Comparison of ENCODE assay signal across 12 cellular contexts in the genomic region with DNA sequence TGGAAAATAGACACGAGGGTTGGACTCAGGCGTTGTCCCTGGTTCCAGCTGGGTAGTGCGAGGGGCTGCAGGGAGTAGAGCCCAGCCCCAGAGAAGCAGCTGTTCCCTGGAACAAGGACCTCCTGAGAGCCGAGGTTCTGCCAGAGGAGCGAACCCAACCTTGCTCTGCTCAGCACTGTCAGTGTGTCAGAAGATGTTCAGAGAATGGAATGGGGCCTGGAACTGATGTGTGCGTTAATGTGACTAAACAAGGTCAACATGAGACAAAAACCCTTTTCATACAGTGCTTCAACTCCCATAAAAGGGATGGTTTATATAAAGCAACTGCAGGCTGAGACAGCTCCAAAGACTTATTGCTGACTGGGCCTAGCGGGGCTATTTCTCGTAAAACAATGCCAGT. TPM values are rescaled to one million over a fixed set of nuclear protein-coding genes. Genes with fewer than 3 reads are reported as not detected.
DNase-seq lines count a peak whose midpoint lies in the region; ATAC-seq and TF ChIP-seq lines count a peak whose summit lies in the region.
"Had no signal": no experiment of that assay in that cellular context is flagged by ENCODE, and none has a peak within 500 bp of the region (broad histone marks: within the 10 kb centered on the region; RNA-seq: fewer than 3 reads in every experiment).

No MANE protein-coding gene starts in this region.

- peak overlapping the region; percentile 82 for H3K4me3 ChIP-seq in AG04450 (ENCODE audit: low read depth, low read length)
- H3K4me3 ChIP-seq in ascending aorta: peak overlapping the region in 1 of 2 donors; percentile 41
- H3K4me3 ChIP-seq in prostate gland: peak overlapping the region; percentile 19 to 27

- POLR2A ChIA-PET in AG04450 (lab: Yijun Ruan, JAX): interaction anchor here (1.0 to 2.7 kb wide), 4 partner anchors 11 to 34 kb away, joined by 4 to 9 read pairs (median 5); no protein-coding TSS in a partner anchor

- no peaks in the 10 kb centered on the region for H3K9me3 ChIP-seq in AG04450 (ENCODE audit: control insufficient read depth, insufficient read depth, low read length)
- H3K9me3 ChIP-seq in ascending aorta: no peaks in the 10 kb centered on the region
- no peaks in the 10 kb centered on the region for H3K9me3 ChIP-seq in prostate gland

- H3K36me3 ChIP-seq in ascending aorta (peaks cover 46 to 68% of the 10 kb centered on the region in 2 donors), prostate gland (no peaks in the 10 kb centered on the region)

- H3K9me3 Mint-ChIP-seq in glutamatergic neuron (ENCODE audit: unreplicated experiment): peaks cover 4% of the 10 kb centered on the region
- H3K9me3 Mint-ChIP-seq in activated T-cell treated with anti-CD3 and anti-CD28 coated beads, Interleukin-2, amount 50 U/mL, for 4 hours: no peaks in the 10 kb centered on the region
- H3K9me3 Mint-ChIP-seq: activated T-helper 17 cell treated with anti-CD3 and anti-CD28 coated beads, Interleukin-2, amount 50 U/mL, for 72 hours; natural killer cell treated with Interleukin-12 subunit alpha and Interleukin-12 subunit beta and Interleukin-15 and Interleukin-18, amount 100 ng/mL, for 72 hours; stimulated activated effector memory CD8-positive, alpha-beta T cell treated with anti-CD3 and anti-CD28 coated beads, Interleukin-12 subunit alpha, Interleukin-12 subunit beta, amount 100 ng/mL, for 72 hours had no signal

- CTCF ChIA-PET in AG04450 (lab: Charles Lee): interaction anchor here (0.6 to 4.9 kb wide), 4 partner anchors 22 to 358 kb away, joined by 4 to 23 read pairs (median 5); no protein-coding TSS in a partner anchor

- TF ChIP-seq POLR2A in prostate gland (IDR thresholded peaks at IDR 0.05): peak; percentile 34

- H3K27ac Mint-ChIP-seq in glutamatergic neuron (ENCODE audit: unreplicated experiment): peak overlapping the region; percentile 4
- H3K27ac Mint-ChIP-seq: activated T-helper 17 cell treated with anti-CD3 and anti-CD28 coated beads, Interleukin-2, amount 50 U/mL, for 72 hours; natural killer cell treated with Interleukin-12 subunit alpha and Interleukin-12 subunit beta and Interleukin-15 and Interleukin-18, amount 100 ng/mL, for 72 hours; stimulated activated effector memory CD8-positive, alpha-beta T cell treated with anti-CD3 and anti-CD28 coated beads, Interleukin-12 subunit alpha, Interleukin-12 subunit beta, amount 100 ng/mL, for 72 hours had no signal

- H3K27ac ChIP-seq in AG04450 (ENCODE audit: low read depth, low read length): peak overlapping the region; percentile 95
- H3K27ac ChIP-seq in ascending aorta: peak overlapping the region; percentile 62 to 68
- H3K27ac ChIP-seq in prostate gland: peak overlapping the region; percentile 65 to 72

- no peaks in the 10 kb centered on the region for H3K27me3 ChIP-seq in AG04450 (ENCODE audit: control insufficient read depth, insufficient read depth, low read length)
- no peaks in the 10 kb centered on the region for H3K27me3 ChIP-seq in ascending aorta
- no peaks in the 10 kb centered on the region for H3K27me3 ChIP-seq in prostate gland (replicated peaks; ENCODE audit: insufficient read depth)

- no peak overlapping the region for H3K4me3 Mint-ChIP-seq in glutamatergic neuron (ENCODE audit: unreplicated experiment)
- H3K4me3 Mint-ChIP-seq in activated T-cell treated with anti-CD3 and anti-CD28 coated beads, Interleukin-2, amount 50 U/mL, for 4 hours: no peak overlapping the region
- H3K4me3 Mint-ChIP-seq: activated T-helper 17 cell treated with anti-CD3 and anti-CD28 coated beads, Interleukin-2, amount 50 U/mL, for 72 hours; natural killer cell treated with Interleukin-12 subunit alpha and Interleukin-12 subunit beta and Interleukin-15 and Interleukin-18, amount 100 ng/mL, for 72 hours; stimulated activated effector memory CD8-positive, alpha-beta T cell treated with anti-CD3 and anti-CD28 coated beads, Interleukin-12 subunit alpha, Interleukin-12 subunit beta, amount 100 ng/mL, for 72 hours had no signal

- WGBS in prostate gland: 34% methylated on average over 8 of the region's 8 CpGs

- H3K27me3 Mint-ChIP-seq in glutamatergic neuron (ENCODE audit: unreplicated experiment): no peaks in the 10 kb centered on the region
- peaks cover 1% of the 10 kb centered on the region for H3K27me3 Mint-ChIP-seq in activated T-cell treated with anti-CD3 and anti-CD28 coated beads, Interleukin-2, amount 50 U/mL, for 4 hours (ENCODE audit: low read depth)
- H3K27me3 Mint-ChIP-seq: natural killer cell treated with Interleukin-12 subunit alpha and Interleukin-12 subunit beta and Interleukin-15 and Interleukin-18, amount 100 ng/mL, for 72 hours had no signal

- ATAC-seq in activated T-cell treated with anti-CD3 and anti-CD28 coated beads, Interleukin-2, amount 50 U/mL, for 4 hours: no peak
- ATAC-seq: activated T-helper 17 cell treated with anti-CD3 and anti-CD28 coated beads, Interleukin-2, amount 50 U/mL, for 72 hours; natural killer cell treated with Interleukin-12 subunit alpha and Interleukin-12 subunit beta and Interleukin-15 and Interleukin-18, amount 100 ng/mL, for 72 hours; stimulated activated effector memory CD8-positive, alpha-beta T cell treated with anti-CD3 and anti-CD28 coated beads, Interleukin-12 subunit alpha, Interleukin-12 subunit beta, amount 100 ng/mL, for 72 hours had no signal

- intact Hi-C loops in ascending aorta (cut with DNase I): no loop called here
- intact Hi-C loops in prostate gland (cut with DNase I): no loop called here

- DNase-seq in AG04450 (ENCODE audit: low read depth, low spot score) (peak; percentile 84), ascending aorta (ENCODE audit: low spot score in 2 of 2) (no peak), glutamatergic neuron (no peak), prostate gland (ENCODE audit: low spot score) (peak; percentile 26), AML-193 (lab: John Stamatoyannopoulos, UW) (no peak), CD1c-positive myeloid dendritic cell (ENCODE audit: extremely low spot score) (no peak), SW480 (ENCODE audit: low spot score) (no peak)
- DNase-seq in activated T-cell treated with anti-CD3 and anti-CD28 coated beads, Interleukin-2, amount 50 U/mL, for 4 hours: no peak
- DNase-seq: NCI-H526 had no signal

- no peak for TF ChIP-seq CTCF in AG04450 (IDR thresholded peaks at IDR 0.05; ENCODE audit: low read depth, low read length)
- TF ChIP-seq CTCF in ascending aorta (IDR thresholded peaks at IDR 0.05): no peak
- TF ChIP-seq CTCF in glutamatergic neuron (IDR thresholded peaks at IDR 0.05; ENCODE audit: partially characterized antibody, unreplicated experiment): no peak
- TF ChIP-seq CTCF in prostate gland (IDR thresholded peaks at IDR 0.05): no peak

- H3K36me3 Mint-ChIP-seq in glutamatergic neuron (ENCODE audit: unreplicated experiment): no peaks in the 10 kb centered on the region
- H3K36me3 Mint-ChIP-seq in activated T-cell treated with anti-CD3 and anti-CD28 coated beads, Interleukin-2, amount 50 U/mL, for 4 hours (ENCODE audit: insufficient read depth): no peaks in the 10 kb centered on the region
- H3K36me3 Mint-ChIP-seq: natural killer cell treated with Interleukin-12 subunit alpha and Interleukin-12 subunit beta and Interleukin-15 and Interleukin-18, amount 100 ng/mL, for 72 hours; stimulated activated effector memory CD8-positive, alpha-beta T cell treated with anti-CD3 and anti-CD28 coated beads, Interleukin-12 subunit alpha, Interleukin-12 subunit beta, amount 100 ng/mL, for 72 hours had no signal

- H3K4me1 ChIP-seq in ascending aorta (peaks cover 15 to 37% of the 10 kb centered on the region in 2 donors), prostate gland (replicated peaks) (peaks cover 3% of the 10 kb centered on the region)

- peaks cover 36% of the 10 kb centered on the region for H3K4me1 Mint-ChIP-seq in glutamatergic neuron (ENCODE audit: low read depth, unreplicated experiment)
- H3K4me1 Mint-ChIP-seq in activated T-cell treated with anti-CD3 and anti-CD28 coated beads, Interleukin-2, amount 50 U/mL, for 4 hours (ENCODE audit: low read depth): no peaks in the 10 kb centered on the region
- H3K4me1 Mint-ChIP-seq: activated T-helper 17 cell treated with anti-CD3 and anti-CD28 coated beads, Interleukin-2, amount 50 U/mL, for 72 hours; stimulated activated effector memory CD8-positive, alpha-beta T cell treated with anti-CD3 and anti-CD28 coated beads, Interleukin-12 subunit alpha, Interleukin-12 subunit beta, amount 100 ng/mL, for 72 hours had no signal

RNA-seq across cellular contexts. Expression of a gene that starts 35.5 kb away (rescaled TPM):
- polyA plus RNA-seq in AG04450 (2011; rRNA removed): 30.3 and 43.5 TPM in 2 replicates
- 15.4 and 40.1 TPM in 2 replicates for polyA minus RNA-seq in AG04450 (2011; rRNA and poly(A)+ RNA removed)
- total RNA-seq in ascending aorta (10.2 TPM), glutamatergic neuron (ENCODE audit: unreplicated experiment) (6.9 TPM), prostate gland (10 to 100 TPM; 36.5 to 65.6 TPM)
- 10 to 100 TPM; 20.6 to 27.5 (median 26.8) TPM for total RNA-seq in activated T-cell treated with anti-CD3 and anti-CD28 coated beads, Interleukin-2, amount 50 U/mL, for 4 hours

Comparison
In these comparisons a context has a peak if more than half of its experiments do, and no peak if none do; other contexts are left out.
1. DNase-seq: peak in AG04450 (single experiment) and prostate gland (single experiment); none in ascending aorta (0 of 2), glutamatergic neuron (single experiment), activated T-cell treated with anti-CD3 and anti-CD28 coated beads, Interleukin-2, amount 50 U/mL, for 4 hours (single experiment), AML-193 (0 of 2), CD1c-positive myeloid dendritic cell (single experiment) and SW480 (single experiment).
2. Peak in every context shown above with its lines, with median percentiles within 50 percentile points of each other: H3K27ac ChIP-seq.